ENCODE assay signal across 18 cellular contexts in the genomic region with DNA sequence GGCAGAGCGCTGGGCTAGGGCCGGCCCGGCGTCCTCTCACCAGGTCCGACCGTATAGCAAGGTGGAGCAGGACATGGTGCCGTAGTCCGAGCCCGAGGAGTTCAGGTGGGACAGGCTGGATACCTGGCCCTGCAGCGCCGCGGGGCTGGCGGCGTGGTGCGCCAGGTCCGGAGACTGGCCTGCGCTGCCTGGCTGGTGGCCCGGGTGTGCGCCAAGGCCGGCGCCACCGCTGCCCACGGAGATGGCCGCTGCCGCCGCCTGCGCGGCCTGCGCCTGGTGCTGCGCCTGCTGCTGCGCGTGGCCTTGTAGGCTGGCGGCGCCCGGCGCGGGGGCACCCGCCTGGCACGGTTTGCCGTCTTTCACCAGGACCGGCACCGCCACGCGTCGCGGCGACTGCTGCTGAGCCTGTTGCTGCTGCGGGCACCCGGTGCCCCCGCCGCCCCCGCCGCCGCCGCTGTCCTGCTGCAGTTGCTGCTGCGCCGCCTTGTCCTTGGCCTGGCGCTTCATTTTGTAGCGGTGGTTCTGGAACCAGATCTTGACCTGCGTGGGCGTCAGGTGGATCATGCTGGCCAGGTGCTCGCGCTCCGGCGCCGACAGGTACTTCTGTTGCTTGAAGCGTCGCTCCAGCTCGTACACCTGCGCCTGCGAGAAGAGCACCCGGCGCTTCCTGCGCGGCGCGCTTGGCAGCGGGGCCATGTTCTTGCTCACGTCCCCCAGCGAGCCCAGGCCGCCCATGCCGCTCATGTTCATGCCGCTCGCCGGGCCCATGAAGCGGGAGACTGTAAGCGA. TPM values are rescaled to one million over a fixed set of nuclear protein-coding genes. Genes with fewer than 3 reads are reported as not detected.
DNase-seq lines count a peak whose midpoint lies in the region; ATAC-seq and TF ChIP-seq lines count a peak whose summit lies in the region.
"Had no signal": no experiment of that assay in that cellular context is flagged by ENCODE, and none has a peak within 500 bp of the region (broad histone marks: within the 10 kb centered on the region; RNA-seq: fewer than 3 reads in every experiment).

No MANE protein-coding gene starts in this region.

- H3K4me3 ChIP-seq in gastrocnemius medialis: peak overlapping the region in 3 of 4 donors; percentile 4 to 44 (median 29)
- H3K4me3 ChIP-seq in prostate gland: no peak overlapping the region
- H3K4me3 ChIP-seq in A673 (ENCODE audit: low read depth, low read length, poor library complexity, severe bottlenecking): no peak overlapping the region
- H3K4me3 ChIP-seq: SJCRH30 had no signal

- TF ChIP-seq CTCF in gastrocnemius medialis (IDR thresholded peaks at IDR 0.05 in 4 of 5, conservative IDR thresholded peaks at IDR 0.05 in 1 of 5): no peak
- no peak for TF ChIP-seq CTCF in prostate gland (IDR thresholded peaks at IDR 0.05)
- no peak for TF ChIP-seq CTCF in A673 (conservative IDR thresholded peaks at IDR 0.05; ENCODE audit: low read depth, low read length)

- POLR2A ChIA-PET in A673 (lab: Charles Lee; ENCODE audit: low non-redundant PET): no interaction called here

- peaks cover 17 to 31% of the 10 kb centered on the region in 2 donors for H3K4me1 ChIP-seq in gastrocnemius medialis
- H3K4me1 ChIP-seq in prostate gland (replicated peaks): peaks cover 12% of the 10 kb centered on the region
- peaks cover 23% of the 10 kb centered on the region for H3K4me1 ChIP-seq in A673 (ENCODE audit: insufficient read depth, low read length, poor library complexity, severe bottlenecking)
- H3K4me1 ChIP-seq: SJCRH30 had no signal

- BruUV-seq in A673 (replicated peaks; lab: Mats Ljungman, UMichigan): no TSS peak

- DNase-seq in NCI-H2196 (lab: John Stamatoyannopoulos, UW; ENCODE audit: unreplicated experiment) (peak; percentile 24), NCI-H2196 treated with DMSO at 0.1 percent for 48 hours (lab: John Stamatoyannopoulos, UW; ENCODE audit: unreplicated experiment) (no peak), NCI-H345 (lab: John Stamatoyannopoulos, UW) (peak; percentile 57), iPS-NIHi11 (ENCODE audit: low spot score) (peak; percentile 23), gastrocnemius medialis (no peak), prostate gland (ENCODE audit: low spot score) (no peak), A673 (ENCODE audit: low spot score) (no peak)
- DNase-seq: hippocampal formation; MM.1S; NCI-H69; nucleus accumbens; SJCRH30; stimulated activated CD4-positive, alpha-beta T cell treated with anti-CD3 and anti-CD28 coated beads, Interleukin-15, amount 100 ng/mL, for 24 hours; tibial artery had no signal

- intact Hi-C loops in gastrocnemius medialis (cut with DNase I; ENCODE audit: low total_unique reads): loop anchor here (10.0 kb wide), 1 partner anchor 137 kb away; no protein-coding TSS in a partner anchor
- intact Hi-C loops in prostate gland (cut with DNase I): no loop called here
- intact Hi-C loops in A673 (cut with micrococcal nuclease; ENCODE audit: unreplicated experiment): no loop called here

- ATAC-seq in gastrocnemius medialis: peak in 1 of 2 donors; percentile 16
- ATAC-seq in HG03442 (IDR thresholded peaks at IDR 0.05; ENCODE audit: unreplicated experiment): no peak

- H3K27ac ChIP-seq in gastrocnemius medialis: no peak overlapping the region
- H3K27ac ChIP-seq in prostate gland: no peak overlapping the region
- no peak overlapping the region for H3K27ac ChIP-seq in A673 (ENCODE audit: low read depth, low read length, poor library complexity, severe bottlenecking)
- H3K27ac ChIP-seq: SJCRH30, tibial artery, VCaP had no signal

- H3K9me3 ChIP-seq in gastrocnemius medialis: no peaks in the 10 kb centered on the region
- no peaks in the 10 kb centered on the region for H3K9me3 ChIP-seq in prostate gland
- H3K9me3 ChIP-seq in A673 (ENCODE audit: low read depth, low read length, poor library complexity, severe bottlenecking): no peaks in the 10 kb centered on the region
- H3K9me3 ChIP-seq: SJCRH30, tibial artery had no signal

- TF ChIP-seq POLR2A in gastrocnemius medialis (IDR thresholded peaks at IDR 0.05) (no peak), prostate gland (IDR thresholded peaks at IDR 0.05) (no peak)

- no peaks in the 10 kb centered on the region for H3K36me3 ChIP-seq in gastrocnemius medialis
- H3K36me3 ChIP-seq in prostate gland: no peaks in the 10 kb centered on the region
- no peaks in the 10 kb centered on the region for H3K36me3 ChIP-seq in A673 (ENCODE audit: insufficient read depth, low read length, poor library complexity, severe bottlenecking)
- H3K36me3 ChIP-seq: SJCRH30, tibial artery had no signal

- in situ Hi-C loops in gastrocnemius medialis (cut with MboI; ENCODE audit: low sequenced_read_pairs in 4 of 4): loop anchor here in 1 of 4 donors (25.0 kb wide), 1 partner anchor 1070 kb away; a partner anchor contains a TSS

- H3K27me3 ChIP-seq in gastrocnemius medialis (peaks cover 96 to 98% (median 98%) of the 10 kb centered on the region in 3 donors), prostate gland (replicated peaks; ENCODE audit: insufficient read depth) (peaks cover 89% of the 10 kb centered on the region), A673 (replicated peaks; ENCODE audit: insufficient read depth, low read depth, low read length, poor library complexity) (peaks cover 100% of the 10 kb centered on the region)
- H3K27me3 ChIP-seq: SJCRH30 had no signal

- WGBS in prostate gland: 3% methylated on average over 45 of the region's 87 CpGs

- CTCF ChIA-PET in A673 (lab: Charles Lee): no interaction called here

RNA-seq across cellular contexts. Expression of a gene that starts 2.6 kb away (rescaled TPM):
- total RNA-seq in gastrocnemius medialis (not detected), prostate gland (not detected), A673 (2021) (not detected in 2 replicates)
- total RNA-seq: cerebellum, HT-29, SJCRH30 had no signal

Comparison
In these comparisons a context has a peak if more than half of its experiments do, and no peak if none do; other contexts are left out.
1. DNase-seq: peak in NCI-H2196 (single experiment), NCI-H345 (single experiment) and iPS-NIHi11 (single experiment); none in NCI-H2196 treated with DMSO at 0.1 percent for 48 hours (single experiment), gastrocnemius medialis (0 of 2), prostate gland (single experiment) and A673 (single experiment).
2. H3K4me3 ChIP-seq: peak in gastrocnemius medialis (3 of 4); none in prostate gland (0 of 2) and A673 (single experiment).